1 cellular context compared by ENCODE assay signal in the genomic region with DNA sequence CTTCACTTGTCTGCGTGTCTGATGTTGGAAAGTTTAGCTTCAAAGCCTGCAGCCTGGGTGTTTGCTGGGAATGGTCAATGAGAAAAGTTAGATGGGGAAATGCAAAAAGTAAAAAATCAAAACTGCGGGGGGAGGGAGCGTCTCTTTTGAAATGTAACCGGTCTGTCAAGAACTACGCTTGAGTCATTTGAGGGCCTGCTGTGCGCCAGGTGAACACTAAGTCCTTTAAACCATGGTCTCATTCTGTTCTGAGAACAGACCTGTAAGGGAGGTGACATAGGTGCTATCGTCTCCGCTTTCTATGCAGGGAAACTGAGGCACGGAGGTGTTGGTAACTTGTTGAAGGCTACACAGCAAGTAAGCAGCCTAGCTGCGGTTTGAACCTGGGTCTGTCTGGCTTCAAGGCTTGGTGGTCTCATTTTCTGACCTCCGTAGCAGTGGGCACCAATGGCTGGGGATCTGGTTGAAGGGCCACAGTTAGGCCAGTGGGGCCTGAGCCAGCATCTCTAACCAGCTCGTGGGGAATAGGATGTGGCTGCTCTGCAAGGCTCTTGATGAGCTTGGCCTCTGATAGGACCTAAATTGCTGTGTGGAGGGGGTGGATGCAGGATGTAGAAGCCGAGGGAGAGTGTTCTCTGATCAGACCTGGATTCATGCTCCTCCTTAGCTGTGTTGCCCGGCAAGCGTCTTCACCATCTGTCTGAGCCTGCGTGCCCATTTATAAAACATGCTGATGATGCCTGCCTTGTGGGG.
TF ChIP-seq lines count a peak whose summit lies in the region.

No MANE protein-coding gene starts in this region.

TF ChIP-seq in GM23338, 12 proteins besides CTCF, POLR2A, EP300 and RAD21 (continued from another document):
- TF ChIP-seq, protein P1, sequence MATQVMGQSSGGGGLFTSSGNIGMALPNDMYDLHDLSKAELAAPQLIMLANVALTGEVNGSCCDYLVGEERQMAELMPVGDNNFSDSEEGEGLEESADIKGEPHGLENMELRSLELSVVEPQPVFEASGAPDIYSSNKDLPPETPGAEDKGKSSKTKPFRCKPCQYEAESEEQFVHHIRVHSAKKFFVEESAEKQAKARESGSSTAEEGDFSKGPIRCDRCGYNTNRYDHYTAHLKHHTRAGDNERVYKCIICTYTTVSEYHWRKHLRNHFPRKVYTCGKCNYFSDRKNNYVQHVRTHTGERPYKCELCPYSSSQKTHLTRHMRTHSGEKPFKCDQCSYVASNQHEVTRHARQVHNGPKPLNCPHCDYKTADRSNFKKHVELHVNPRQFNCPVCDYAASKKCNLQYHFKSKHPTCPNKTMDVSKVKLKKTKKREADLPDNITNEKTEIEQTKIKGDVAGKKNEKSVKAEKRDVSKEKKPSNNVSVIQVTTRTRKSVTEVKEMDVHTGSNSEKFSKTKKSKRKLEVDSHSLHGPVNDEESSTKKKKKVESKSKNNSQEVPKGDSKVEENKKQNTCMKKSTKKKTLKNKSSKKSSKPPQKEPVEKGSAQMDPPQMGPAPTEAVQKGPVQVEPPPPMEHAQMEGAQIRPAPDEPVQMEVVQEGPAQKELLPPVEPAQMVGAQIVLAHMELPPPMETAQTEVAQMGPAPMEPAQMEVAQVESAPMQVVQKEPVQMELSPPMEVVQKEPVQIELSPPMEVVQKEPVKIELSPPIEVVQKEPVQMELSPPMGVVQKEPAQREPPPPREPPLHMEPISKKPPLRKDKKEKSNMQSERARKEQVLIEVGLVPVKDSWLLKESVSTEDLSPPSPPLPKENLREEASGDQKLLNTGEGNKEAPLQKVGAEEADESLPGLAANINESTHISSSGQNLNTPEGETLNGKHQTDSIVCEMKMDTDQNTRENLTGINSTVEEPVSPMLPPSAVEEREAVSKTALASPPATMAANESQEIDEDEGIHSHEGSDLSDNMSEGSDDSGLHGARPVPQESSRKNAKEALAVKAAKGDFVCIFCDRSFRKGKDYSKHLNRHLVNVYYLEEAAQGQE (IDR thresholded peaks at IDR 0.05; ENCODE audit: unreplicated experiment): no peak
- TF ChIP-seq EZH2 (IDR thresholded peaks at IDR 0.05; ENCODE audit: low read depth, unreplicated experiment): no peak
- TF ChIP-seq ZNF114 (CRISPR knock-in tag; IDR thresholded peaks at IDR 0.05): no peak
- no peak for TF ChIP-seq NANOG (IDR thresholded peaks at IDR 0.05; ENCODE audit: borderline replicate concordance)
- no peak for TF ChIP-seq POLR2AphosphoS5 (IDR thresholded peaks at IDR 0.05; ENCODE audit: low read depth)
- TF ChIP-seq ZNF331 (CRISPR knock-in tag; IDR thresholded peaks at IDR 0.05; ENCODE audit: low read depth): no peak
- TF ChIP-seq, protein P2, sequence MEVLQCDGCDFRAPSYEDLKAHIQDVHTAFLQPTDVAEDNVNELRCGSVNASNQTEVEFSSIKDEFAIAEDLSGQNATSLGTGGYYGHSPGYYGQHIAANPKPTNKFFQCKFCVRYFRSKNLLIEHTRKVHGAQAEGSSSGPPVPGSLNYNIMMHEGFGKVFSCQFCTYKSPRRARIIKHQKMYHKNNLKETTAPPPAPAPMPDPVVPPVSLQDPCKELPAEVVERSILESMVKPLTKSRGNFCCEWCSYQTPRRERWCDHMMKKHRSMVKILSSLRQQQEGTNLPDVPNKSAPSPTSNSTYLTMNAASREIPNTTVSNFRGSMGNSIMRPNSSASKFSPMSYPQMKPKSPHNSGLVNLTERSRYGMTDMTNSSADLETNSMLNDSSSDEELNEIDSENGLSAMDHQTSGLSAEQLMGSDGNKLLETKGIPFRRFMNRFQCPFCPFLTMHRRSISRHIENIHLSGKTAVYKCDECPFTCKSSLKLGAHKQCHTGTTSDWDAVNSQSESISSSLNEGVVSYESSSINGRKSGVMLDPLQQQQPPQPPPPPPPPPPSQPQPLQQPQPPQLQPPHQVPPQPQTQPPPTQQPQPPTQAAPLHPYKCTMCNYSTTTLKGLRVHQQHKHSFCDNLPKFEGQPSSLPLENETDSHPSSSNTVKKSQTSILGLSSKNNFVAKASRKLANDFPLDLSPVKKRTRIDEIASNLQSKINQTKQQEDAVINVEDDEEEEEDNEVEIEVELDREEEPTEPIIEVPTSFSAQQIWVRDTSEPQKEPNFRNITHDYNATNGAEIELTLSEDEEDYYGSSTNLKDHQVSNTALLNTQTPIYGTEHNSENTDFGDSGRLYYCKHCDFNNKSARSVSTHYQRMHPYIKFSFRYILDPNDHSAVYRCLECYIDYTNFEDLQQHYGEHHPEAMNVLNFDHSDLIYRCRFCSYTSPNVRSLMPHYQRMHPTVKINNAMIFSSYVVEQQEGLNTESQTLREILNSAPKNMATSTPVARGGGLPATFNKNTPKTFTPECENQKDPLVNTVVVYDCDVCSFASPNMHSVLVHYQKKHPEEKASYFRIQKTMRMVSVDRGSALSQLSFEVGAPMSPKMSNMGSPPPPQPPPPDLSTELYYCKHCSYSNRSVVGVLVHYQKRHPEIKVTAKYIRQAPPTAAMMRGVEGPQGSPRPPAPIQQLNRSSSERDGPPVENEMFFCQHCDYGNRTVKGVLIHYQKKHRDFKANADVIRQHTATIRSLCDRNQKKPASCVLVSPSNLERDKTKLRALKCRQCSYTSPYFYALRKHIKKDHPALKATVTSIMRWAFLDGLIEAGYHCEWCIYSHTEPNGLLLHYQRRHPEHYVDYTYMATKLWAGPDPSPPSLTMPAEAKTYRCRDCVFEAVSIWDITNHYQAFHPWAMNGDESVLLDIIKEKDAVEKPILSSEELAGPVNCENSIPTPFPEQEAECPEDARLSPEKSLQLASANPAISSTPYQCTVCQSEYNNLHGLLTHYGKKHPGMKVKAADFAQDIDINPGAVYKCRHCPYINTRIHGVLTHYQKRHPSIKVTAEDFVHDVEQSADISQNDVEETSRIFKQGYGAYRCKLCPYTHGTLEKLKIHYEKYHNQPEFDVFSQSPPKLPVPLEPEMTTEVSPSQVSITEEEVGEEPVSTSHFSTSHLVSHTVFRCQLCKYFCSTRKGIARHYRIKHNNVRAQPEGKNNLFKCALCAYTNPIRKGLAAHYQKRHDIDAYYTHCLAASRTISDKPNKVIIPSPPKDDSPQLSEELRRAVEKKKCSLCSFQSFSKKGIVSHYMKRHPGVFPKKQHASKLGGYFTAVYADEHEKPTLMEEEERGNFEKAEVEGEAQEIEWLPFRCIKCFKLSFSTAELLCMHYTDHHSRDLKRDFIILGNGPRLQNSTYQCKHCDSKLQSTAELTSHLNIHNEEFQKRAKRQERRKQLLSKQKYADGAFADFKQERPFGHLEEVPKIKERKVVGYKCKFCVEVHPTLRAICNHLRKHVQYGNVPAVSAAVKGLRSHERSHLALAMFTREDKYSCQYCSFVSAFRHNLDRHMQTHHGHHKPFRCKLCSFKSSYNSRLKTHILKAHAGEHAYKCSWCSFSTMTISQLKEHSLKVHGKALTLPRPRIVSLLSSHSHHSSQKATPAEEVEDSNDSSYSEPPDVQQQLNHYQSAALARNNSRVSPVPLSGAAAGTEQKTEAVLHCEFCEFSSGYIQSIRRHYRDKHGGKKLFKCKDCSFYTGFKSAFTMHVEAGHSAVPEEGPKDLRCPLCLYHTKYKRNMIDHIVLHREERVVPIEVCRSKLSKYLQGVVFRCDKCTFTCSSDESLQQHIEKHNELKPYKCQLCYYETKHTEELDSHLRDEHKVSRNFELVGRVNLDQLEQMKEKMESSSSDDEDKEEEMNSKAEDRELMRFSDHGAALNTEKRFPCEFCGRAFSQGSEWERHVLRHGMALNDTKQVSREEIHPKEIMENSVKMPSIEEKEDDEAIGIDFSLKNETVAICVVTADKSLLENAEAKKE (CRISPR knock-in tag; IDR thresholded peaks at IDR 0.05): no peak
